Comparison of ENCODE assay signal across 8 cellular contexts in genomic region chr12:12916135-12916956, GRCh38. TPM values are rescaled to one million over a fixed set of nuclear protein-coding genes. Genes with fewer than 3 reads are reported as not detected.
DNase-seq lines count a peak whose midpoint lies in the region; ATAC-seq and TF ChIP-seq lines count a peak whose summit lies in the region.

No MANE protein-coding gene starts in this region.

- no peaks in the 10 kb centered on the region for H3K4me1 Mint-ChIP-seq in progenitor cell of endocrine pancreas (ENCODE audit: low read depth)

- peaks cover 39% of the 10 kb centered on the region for H3K27me3 Mint-ChIP-seq in progenitor cell of endocrine pancreas

- TF ChIP-seq CTCF in progenitor cell of endocrine pancreas (IDR thresholded peaks at IDR 0.05; ENCODE audit: unreplicated experiment) = peak; percentile 100

- H3K27ac Mint-ChIP-seq in activated naive CD4-positive, alpha-beta T cell treated with anti-CD3 and anti-CD28 coated beads, Interleukin-2, amount 50 U/mL, for 72 hours = no peak overlapping the region
- H3K27ac Mint-ChIP-seq in progenitor cell of endocrine pancreas = peak overlapping the region; percentile 10

- intact Hi-C loops in Right ventricle myocardium superior (cut with DNase I) = loop anchor here (5.0 kb wide), 2 partner anchors 66 to 296 kb away; no protein-coding TSS in a partner anchor

- no peak overlapping the region for H3K4me3 Mint-ChIP-seq in progenitor cell of endocrine pancreas (ENCODE audit: low read depth)

- H3K36me3 Mint-ChIP-seq in activated naive CD4-positive, alpha-beta T cell treated with anti-CD3 and anti-CD28 coated beads, Interleukin-2, amount 50 U/mL, for 72 hours = no peaks in the 10 kb centered on the region
- no peaks in the 10 kb centered on the region for H3K36me3 Mint-ChIP-seq in progenitor cell of endocrine pancreas (ENCODE audit: insufficient read depth)

- no peaks in the 10 kb centered on the region for H3K9me3 Mint-ChIP-seq in activated naive CD4-positive, alpha-beta T cell treated with anti-CD3 and anti-CD28 coated beads, Interleukin-2, amount 50 U/mL, for 72 hours
- H3K9me3 Mint-ChIP-seq in progenitor cell of endocrine pancreas (ENCODE audit: low read depth) = no peaks in the 10 kb centered on the region

- ATAC-seq in SK-N-SH treated with all-trans-retinoic acid at 6 μM for 48 hours (peak; percentile 98), Right ventricle myocardium superior (ENCODE audit: poor library complexity) (peak; percentile 98)
- peak; percentile 97 to 98 for ATAC-seq in activated naive CD4-positive, alpha-beta T cell treated with anti-CD3 and anti-CD28 coated beads, Interleukin-2, amount 50 U/mL, for 72 hours

- DNase-seq in GDM1 (lab: John Stamatoyannopoulos, UW) (peak; percentile 58), HCEC 1CT (peak; percentile 68), MV-4-11 (lab: John Stamatoyannopoulos, UW) (peak; percentile 67), Right ventricle myocardium superior (peak; percentile 91), progenitor cell of endocrine pancreas (ENCODE audit: low spot score, unreplicated experiment) (peak; percentile 91), ureter (ENCODE audit: low spot score) (peak; percentile 91)
- DNase-seq in activated naive CD4-positive, alpha-beta T cell treated with anti-CD3 and anti-CD28 coated beads, Interleukin-2, amount 50 U/mL, for 72 hours (ENCODE audit: low spot score in 2 of 2) = peak; percentile 83 to 88

TF ChIP-seq in SK-N-SH treated with all-trans-retinoic acid at 6 μM for 48 hours, 23 proteins besides CTCF, POLR2A, EP300 and RAD21:
- no peak for TF ChIP-seq TSHZ2 (CRISPR knock-in tag; IDR thresholded peaks at IDR 0.05)
- no peak for TF ChIP-seq RARB (CRISPR knock-in tag; IDR thresholded peaks at IDR 0.05)
TF ChIP-seq in SK-N-SH treated with all-trans-retinoic acid at 6 μM for 48 hours: peak in this region for 0.

RNA-seq across cellular contexts. Expression of gene GPRC5A, which starts 25.0 kb away (rescaled TPM):
- total RNA-seq in activated naive CD4-positive, alpha-beta T cell treated with anti-CD3 and anti-CD28 coated beads, Interleukin-2, amount 50 U/mL, for 72 hours = under 1 TPM; 0.30 to 0.80 TPM
- total RNA-seq in Right ventricle myocardium superior (2.0 TPM), progenitor cell of endocrine pancreas (4.0 and 7.1 TPM in 2 replicates), ureter (26.2 TPM)

RNA-seq across cellular contexts. Expression of gene GPRC5D, which starts 35.6 kb away (rescaled TPM):
- not detected for total RNA-seq in activated naive CD4-positive, alpha-beta T cell treated with anti-CD3 and anti-CD28 coated beads, Interleukin-2, amount 50 U/mL, for 72 hours
- total RNA-seq in Right ventricle myocardium superior (not detected), progenitor cell of endocrine pancreas (not detected in 2 replicates), ureter (0.47 TPM)

Comparison
In these comparisons a context has a peak if more than half of its experiments do, and no peak if none do; other contexts are left out.
1. Peak in every context shown above with its lines: DNase-seq and ATAC-seq.